Comparison of ENCODE assay signal across 1 cellular context in genomic region chr15:66623801-66624453, GRCh38.
A peak's percentile ranks its signal among the peaks of the same experiment; 100 is the strongest.
TF ChIP-seq lines count a peak whose summit lies in the region.

No MANE protein-coding gene starts in this region.

TF ChIP-seq in K562, 482 proteins besides CTCF, POLR2A, EP300 and RAD21 (continued from another document and continues in another):
- TF ChIP-seq ATF2 (CRISPR knock-in tag; IDR thresholded peaks at IDR 0.05) (no peak), E4F1 (CRISPR knock-in tag; IDR thresholded peaks at IDR 0.05; ENCODE audit: borderline replicate concordance) (peak; percentile 91), HINFP (tag; conservative IDR thresholded peaks at IDR 0.05; ENCODE audit: low read depth) (peak; percentile 98), DNMT1 (IDR thresholded peaks at IDR 0.05) (no peak), ARHGAP35 (IDR thresholded peaks at IDR 0.05; ENCODE audit: partially characterized antibody) (no peak), GTF2F1 (IDR thresholded peaks at IDR 0.05; ENCODE audit: low read depth, low read length) (no peak), ZNF347 (CRISPR knock-in tag; IDR thresholded peaks at IDR 0.05; ENCODE audit: low read depth) (peak; percentile 97), FOS (IDR thresholded peaks at IDR 0.05; ENCODE audit: extremely low read depth, insufficient read length) (no peak), SREBF2 (CRISPR knock-in tag; IDR thresholded peaks at IDR 0.05) (no peak), MYBL2 (IDR thresholded peaks at IDR 0.05; ENCODE audit: low read depth) (no peak), MYBL2 (CRISPR knock-in tag; IDR thresholded peaks at IDR 0.05; ENCODE audit: borderline replicate concordance) (no peak), DACH1 (IDR thresholded peaks at IDR 0.05; ENCODE audit: partially characterized antibody) (peak; percentile 11), RBM17 (IDR thresholded peaks at IDR 0.05; ENCODE audit: borderline replicate concordance, low read depth, low read length) (no peak), SMARCA4 (IDR thresholded peaks at IDR 0.05) (no peak), PURB (CRISPR knock-in tag; IDR thresholded peaks at IDR 0.05; ENCODE audit: low read depth) (no peak), RBM14 (IDR thresholded peaks at IDR 0.05; ENCODE audit: borderline replicate concordance, insufficient read depth, low read depth, low read length) (no peak), ZNF263 (CRISPR knock-in tag; IDR thresholded peaks at IDR 0.05; ENCODE audit: borderline replicate concordance) (no peak), ZNF551 (CRISPR knock-in tag; IDR thresholded peaks at IDR 0.05) (peak; percentile 81), STAG1 (CRISPR knock-in tag; IDR thresholded peaks at IDR 0.05; ENCODE audit: borderline replicate concordance) (no peak), CHCHD3 (CRISPR knock-in tag; IDR thresholded peaks at IDR 0.05) (peak; percentile 92), IRF9 (tag; IDR thresholded peaks at IDR 0.05) (peak; percentile 100), ESRRA (IDR thresholded peaks at IDR 0.05; ENCODE audit: borderline replicate concordance, low read depth) (peak; percentile 78; the same call in 1 of the 2 replicates), ZNF592 (IDR thresholded peaks at IDR 0.05) (peak; percentile 100), NONO (IDR thresholded peaks at IDR 0.05; ENCODE audit: low read depth in 2 of 2, low read length in 1 of 2) (no peak), LEF1 (IDR thresholded peaks at IDR 0.05) (no peak), SAFB (IDR thresholded peaks at IDR 0.05; ENCODE audit: borderline replicate concordance, low read depth, low read length) (no peak), NCOA4 (IDR thresholded peaks at IDR 0.05; ENCODE audit: partially characterized antibody) (no peak), MAFG (tag; conservative IDR thresholded peaks at IDR 0.05) (peak; percentile 82), ZKSCAN3 (CRISPR knock-in tag; IDR thresholded peaks at IDR 0.05) (peak; percentile 79), ZNF3 (CRISPR knock-in tag; IDR thresholded peaks at IDR 0.05) (peak; percentile 85), ZNF124 (CRISPR knock-in tag; IDR thresholded peaks at IDR 0.05) (no peak), NCOR1 (IDR thresholded peaks at IDR 0.05) (peak; percentile 29; the same call in 1 of the 2 replicates), ZBTB34 (CRISPR knock-in tag; IDR thresholded peaks at IDR 0.05) (peak; percentile 99), RCOR1 (IDR thresholded peaks at IDR 0.05; ENCODE audit: borderline replicate concordance in 1 of 2, low read depth in 2 of 2, low read length in 2 of 2) (no peak), RAD51 (IDR thresholded peaks at IDR 0.05; ENCODE audit: borderline replicate concordance, low read depth) (no peak), ELF4 (CRISPR knock-in tag; IDR thresholded peaks at IDR 0.05) (peak; percentile 98), ZKSCAN8 (CRISPR knock-in tag; IDR thresholded peaks at IDR 0.05) (peak; percentile 98), PTBP1 (IDR thresholded peaks at IDR 0.05; ENCODE audit: low read depth, low read length) (no peak), CBX2 (IDR thresholded peaks at IDR 0.05; ENCODE audit: insufficient read depth, low read length, poor library complexity, severe bottlenecking) (no peak), ERF (CRISPR knock-in tag; IDR thresholded peaks at IDR 0.05) (peak; percentile 99), GABPA (tag; conservative IDR thresholded peaks at IDR 0.05; ENCODE audit: low read depth) (peak; percentile 73), ATF1 (CRISPR knock-in tag; IDR thresholded peaks at IDR 0.05) (no peak), ATF1 (tag; IDR thresholded peaks at IDR 0.05) (peak; percentile 89), KLF16 (IDR thresholded peaks at IDR 0.05) (no peak), SMARCA5 (IDR thresholded peaks at IDR 0.05) (peak; percentile 56; the same call in 1 of the 2 replicates), PHF8 (IDR thresholded peaks at IDR 0.05; ENCODE audit: borderline replicate concordance, low read length) (no peak), ZNF699 (CRISPR knock-in tag; IDR thresholded peaks at IDR 0.05; ENCODE audit: insufficient replicate concordance) (peak; percentile 96), ZNF274 (IDR thresholded peaks at IDR 0.05; ENCODE audit: borderline replicate concordance, low read depth, low read length) (no peak), USF2 (CRISPR knock-in tag; IDR thresholded peaks at IDR 0.05) (no peak), YBX1 (IDR thresholded peaks at IDR 0.05) (no peak), TEAD1 (CRISPR knock-in tag; IDR thresholded peaks at IDR 0.05) (peak in 1 of 2 experiments; percentile 99; a peak in 2 of 4 replicates), PRPF4 (IDR thresholded peaks at IDR 0.05; ENCODE audit: insufficient read depth, low read depth, low read length, poor library complexity, severe bottlenecking) (no peak), MXD1 (CRISPR knock-in tag; IDR thresholded peaks at IDR 0.05; ENCODE audit: borderline replicate concordance, poor library complexity, severe bottlenecking) (peak; percentile 96), MBD2 (IDR thresholded peaks at IDR 0.05; ENCODE audit: borderline replicate concordance, low read depth) (no peak), TCF7 (IDR thresholded peaks at IDR 0.05; ENCODE audit: borderline replicate concordance) (no peak), FOXP4 (CRISPR knock-in tag; IDR thresholded peaks at IDR 0.05; ENCODE audit: borderline replicate concordance) (no peak), POLR2AphosphoS2 (IDR thresholded peaks at IDR 0.05; ENCODE audit: low read length) (no peak), FOXJ2 (tag; IDR thresholded peaks at IDR 0.05) (peak; percentile 79; the same call in 1 of the 2 replicates), PHTF2 (CRISPR knock-in tag; IDR thresholded peaks at IDR 0.05) (peak; percentile 95), ZSCAN32 (CRISPR knock-in tag; IDR thresholded peaks at IDR 0.05) (peak; percentile 95), HDAC1 (IDR thresholded peaks at IDR 0.05) (peak in 1 of 2 experiments; percentile 43; a peak in 2 of 4 replicates), ZNF24 (IDR thresholded peaks at IDR 0.05) (no peak), SIN3B (IDR thresholded peaks at IDR 0.05; ENCODE audit: low read depth) (no peak)
